8 cellular contexts compared by ENCODE assay signal in genomic region chr2:170928036-170928823, GRCh38. TPM values are rescaled to one million over a fixed set of nuclear protein-coding genes. Genes with fewer than 3 reads are reported as not detected.
DNase-seq lines count a peak whose midpoint lies in the region; ATAC-seq and TF ChIP-seq lines count a peak whose summit lies in the region.

No MANE protein-coding gene starts in this region.

- POLR2A ChIA-PET in activated CD8-positive, alpha-beta T cell treated with anti-CD3 and anti-CD28 coated beads, Interleukin-2, amount 10 ng/mL, durations not matched to agents 7 days and 5 days (lab: Charles Lee): interaction anchor here (1.0 to 1.6 kb wide), 4 partner anchors 47 to 282 kb away, joined by 3 to 6 read pairs (median 4); no protein-coding TSS in a partner anchor

- peaks cover 16% of the 10 kb centered on the region for H3K9me3 ChIP-seq in Loucy (ENCODE audit: insufficient read depth, low read depth, low read length)

- peak overlapping the region; percentile 82 for H3K4me2 ChIP-seq in Loucy (ENCODE audit: low read depth, low read length, poor library complexity, severe bottlenecking)

- H3F3A ChIP-seq in Loucy (ENCODE audit: low read depth): no peaks in the 10 kb centered on the region

- H2AFZ ChIP-seq in Loucy (ENCODE audit: low read length): peak overlapping the region; percentile 84

- H3K27ac Mint-ChIP-seq in activated CD8-positive, alpha-beta T cell treated with anti-CD3 and anti-CD28 coated beads, Interleukin-2, amount 10 ng/mL, durations not matched to agents 7 days and 5 days: peak overlapping the region; percentile 89

- H3K4me3 Mint-ChIP-seq in activated CD8-positive, alpha-beta T cell treated with anti-CD3 and anti-CD28 coated beads, Interleukin-2, amount 10 ng/mL, durations not matched to agents 7 days and 5 days: peak overlapping the region; percentile 99

- peaks cover 42% of the 10 kb centered on the region for H3K79me2 ChIP-seq in Loucy (ENCODE audit: insufficient read depth, low read length)

- peaks cover 32% of the 10 kb centered on the region for H3K36me3 Mint-ChIP-seq in activated CD8-positive, alpha-beta T cell treated with anti-CD3 and anti-CD28 coated beads, Interleukin-2, amount 10 ng/mL, durations not matched to agents 7 days and 5 days (ENCODE audit: low read depth)

- H3K4me3 ChIP-seq in Loucy (ENCODE audit: low read length, poor library complexity, severe bottlenecking): peak overlapping the region; percentile 73

- no peaks in the 10 kb centered on the region; the same call in 1 of the 2 replicates for H3K36me3 ChIP-seq in Loucy (ENCODE audit: insufficient read depth, low read length)

- no peaks in the 10 kb centered on the region for H3K9me2 ChIP-seq in Loucy (replicated peaks; ENCODE audit: low read depth, low read length)

- H3K27me3 ChIP-seq in Loucy (ENCODE audit: insufficient read depth, low read length, poor library complexity, severe bottlenecking): no peaks in the 10 kb centered on the region

- H3K9me3 Mint-ChIP-seq in activated CD8-positive, alpha-beta T cell treated with anti-CD3 and anti-CD28 coated beads, Interleukin-2, amount 10 ng/mL, durations not matched to agents 7 days and 5 days (ENCODE audit: insufficient read depth): no peaks in the 10 kb centered on the region

- peaks cover 36% of the 10 kb centered on the region for H3K4me1 ChIP-seq in Loucy (ENCODE audit: insufficient read depth, low read length, poor library complexity, severe bottlenecking)

- no peak for TF ChIP-seq CTCF in Loucy (conservative IDR thresholded peaks at IDR 0.05; ENCODE audit: low read length)

- no peak for ATAC-seq in activated CD8-positive, alpha-beta T cell treated with anti-CD3 and anti-CD28 coated beads, Interleukin-2, amount 10 ng/mL, durations not matched to agents 7 days and 5 days

- CTCF ChIA-PET in activated CD8-positive, alpha-beta T cell treated with anti-CD3 and anti-CD28 coated beads, Interleukin-2, amount 10 ng/mL, durations not matched to agents 7 days and 5 days (lab: Charles Lee): interaction anchor here (0.7 to 4.5 kb wide), 39 partner anchors 8 to 763 kb away, joined by 3 to 36 read pairs (median 4); partner anchors contain the start of genes DCAF17, METTL8 and TLK1

- peaks cover 38% of the 10 kb centered on the region for H3K4me1 Mint-ChIP-seq in activated CD8-positive, alpha-beta T cell treated with anti-CD3 and anti-CD28 coated beads, Interleukin-2, amount 10 ng/mL, durations not matched to agents 7 days and 5 days (ENCODE audit: low read depth)

- H3K9ac ChIP-seq in Loucy (ENCODE audit: low read depth, low read length, poor library complexity, severe bottlenecking): peak overlapping the region; percentile 87

- no peaks in the 10 kb centered on the region for H3K27me3 Mint-ChIP-seq in activated CD8-positive, alpha-beta T cell treated with anti-CD3 and anti-CD28 coated beads, Interleukin-2, amount 10 ng/mL, durations not matched to agents 7 days and 5 days (ENCODE audit: low read depth)

- peaks cover 39% of the 10 kb centered on the region for H4K20me1 ChIP-seq in Loucy (ENCODE audit: insufficient read depth, low read length, poor library complexity, severe bottlenecking)

- peak; percentile 28 for DNase-seq in NCI-H2196 (lab: John Stamatoyannopoulos, UW; ENCODE audit: unreplicated experiment)
- no peak for DNase-seq in NCI-H2196 treated with DMSO at 0.1 percent for 48 hours (lab: John Stamatoyannopoulos, UW; ENCODE audit: unreplicated experiment)
- no peak for DNase-seq in activated CD8-positive, alpha-beta T cell treated with anti-CD3 and anti-CD28 coated beads, Interleukin-2, amount 10 ng/mL, durations not matched to agents 7 days and 5 days
- peak; percentile 6 for DNase-seq in germinal center (ENCODE audit: low spot score)
- peak; percentile 3 for DNase-seq in retina
- no peak for DNase-seq in GDM1 (lab: John Stamatoyannopoulos, UW)
- DNase-seq in activated gamma-delta T cell (lab: John Stamatoyannopoulos, UW): no peak

RNA-seq across cellular contexts. Expression of gene GORASP2, which starts 0.8 kb away (rescaled TPM):
- total RNA-seq in activated CD8-positive, alpha-beta T cell treated with anti-CD3 and anti-CD28 coated beads, Interleukin-2, amount 10 ng/mL, durations not matched to agents 7 days and 5 days: 10 to 100 TPM; 65.2 to 65.9 TPM

Comparison
In these comparisons a context has a peak if more than half of its experiments do, and no peak if none do; other contexts are left out.
1. DNase-seq: peak in NCI-H2196 (single experiment), germinal center (single experiment) and retina (single experiment); none in NCI-H2196 treated with DMSO at 0.1 percent for 48 hours (single experiment), activated CD8-positive, alpha-beta T cell treated with anti-CD3 and anti-CD28 coated beads, Interleukin-2, amount 10 ng/mL, durations not matched to agents 7 days and 5 days (single experiment), GDM1 (single experiment) and activated gamma-delta T cell (single experiment).